In the genomic region with DNA sequence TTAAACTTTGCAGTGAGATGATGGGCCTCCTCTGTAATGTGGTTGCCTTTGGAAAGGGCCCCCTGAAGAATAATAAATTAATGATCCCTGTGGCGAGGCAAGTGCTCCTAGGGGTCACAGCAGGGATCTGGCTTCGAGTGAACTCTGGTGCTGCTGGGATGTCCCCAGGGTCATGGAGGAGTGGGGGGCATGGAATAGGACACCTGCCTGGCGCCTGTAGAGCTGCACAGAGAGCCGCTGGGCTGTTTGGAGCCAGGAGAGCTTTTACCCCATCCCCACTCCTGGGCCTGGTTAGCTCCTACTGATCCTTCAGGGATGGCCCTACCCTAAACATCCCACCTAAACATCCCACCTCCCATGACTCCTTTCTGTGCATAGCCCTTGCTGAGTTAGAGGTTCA, we compare ENCODE assay signal across 23 cellular contexts. TPM values are rescaled to one million over a fixed set of nuclear protein-coding genes. Genes with fewer than 3 reads are reported as not detected.
A peak's percentile ranks its signal among the peaks of the same experiment; 100 is the strongest.
DNase-seq lines count a peak whose midpoint lies in the region; ATAC-seq and TF ChIP-seq lines count a peak whose summit lies in the region.
"Had no signal": no experiment of that assay in that cellular context is flagged by ENCODE, and none has a peak within 500 bp of the region (broad histone marks: within the 10 kb centered on the region; RNA-seq: fewer than 3 reads in every experiment).

No MANE protein-coding gene starts in this region.

- no CpG with 5 or more reads among the region's 4 CpGs for WGBS in IMR-90 (ENCODE audit: extremely low coverage in 2 of 2, insufficient read length in 1 of 2), 2 experiments

- TF ChIP-seq CTCF in IMR-90 (conservative IDR thresholded peaks at IDR 0.05; ENCODE audit: low read depth, low read length) (no peak), foreskin keratinocyte (conservative IDR thresholded peaks at IDR 0.05) (no peak)

- H3K4ac ChIP-seq in IMR-90 (ENCODE audit: low read depth, low read length), result no peak overlapping the region

- no TSS peak for BruUV-seq in IMR-90 (replicated peaks; lab: Mats Ljungman, UMichigan)

- no peak overlapping the region for H3K4me3 ChIP-seq in IMR-90 (ENCODE audit: insufficient read depth, low read depth, low read length)
- H3K4me3 ChIP-seq: BLaER1, GM12878 had no signal

- H3K9me1 ChIP-seq in IMR-90 (ENCODE audit: insufficient read depth, low read length), result peaks cover 21% of the 10 kb centered on the region

- dilution Hi-C loops in IMR-90 (cut with HindIII; ENCODE audit: low sequenced_read_pairs, unreplicated experiment), result no loop called here

- H3K4me1 Mint-ChIP-seq in stimulated activated naive CD8-positive, alpha-beta T cell treated with anti-CD3 and anti-CD28 coated beads, Interleukin-15, amount 100 ng/mL, for 72 hours, result peaks cover 11% of the 10 kb centered on the region

- H3K56ac ChIP-seq in IMR-90 (ENCODE audit: extremely low read depth, insufficient read depth, low read length), result no peak overlapping the region

- H3K4me3 Mint-ChIP-seq in stimulated activated naive CD8-positive, alpha-beta T cell treated with anti-CD3 and anti-CD28 coated beads, Interleukin-15, amount 100 ng/mL, for 72 hours, result no peak overlapping the region
- H3K4me3 Mint-ChIP-seq: CD14-positive monocyte; CD4-positive, alpha-beta memory T cell; CD4-positive, CD25-positive, alpha-beta regulatory T cell; CD8-positive, alpha-beta memory T cell had no signal

- H2BK5ac ChIP-seq in IMR-90 (ENCODE audit: low read depth, low read length, poor library complexity, severe bottlenecking), result no peak overlapping the region

- H2AK9ac ChIP-seq in IMR-90 (replicated peaks; ENCODE audit: low read depth, low read length, poor library complexity), result no peak overlapping the region

- intact Hi-C loops in IMR-90 (cut with micrococcal nuclease), result no loop called here

- no peaks in the 10 kb centered on the region for H3K36me3 ChIP-seq in IMR-90 (ENCODE audit: control insufficient read depth, insufficient read depth, low read length)
- H3K36me3 ChIP-seq: BE2C, BLaER1 had no signal

- 0 out of 2 replicates have a peak overlapping the region, but pooled peaks have one; percentile 20 for H2AK5ac ChIP-seq in IMR-90 (ENCODE audit: low read depth, low read length)

- no peak for DNase-seq in stimulated activated naive CD8-positive, alpha-beta T cell treated with anti-CD3 and anti-CD28 coated beads, Interleukin-15, amount 100 ng/mL, for 72 hours
- DNase-seq in stimulated activated naive CD8-positive, alpha-beta T cell treated with anti-CD3 and anti-CD28 coated beads, Interleukin-15, Interleukin-2, amounts not matched to agents 100 U/mL and 50 U/mL, for 24 hours, result no peak
- no peak for DNase-seq in IMR-90
- no peak for DNase-seq in foreskin keratinocyte
- no peak for DNase-seq in NCI-H2081 treated with DMSO at 0.1 percent for 48 hours (lab: John Stamatoyannopoulos, UW)
- DNase-seq: 8988T; ACHN; BE2C; C1 segment of cervical spinal cord; CD4-positive, alpha-beta memory T cell; CD4-positive, CD25-positive, alpha-beta regulatory T cell; CD8-positive, alpha-beta memory T cell; COR-L47; DMS 273 treated with DMSO at 0.1 percent for 48 hours; DMS153; DMS53; DMS79; DND-41; EL; GDM1 had no signal

- POLR2A ChIA-PET in IMR-90 (lab: Charles Lee; ENCODE audit: unreplicated experiment), result no interaction called here

- no peak overlapping the region for H3K4me2 ChIP-seq in IMR-90 (ENCODE audit: low read depth, low read length)
- H3K4me2 ChIP-seq: BLaER1 had no signal

- no peak for TF ChIP-seq POLR2A in IMR-90 (IDR thresholded peaks at IDR 0.05; ENCODE audit: low read depth, low read length)

- TF ChIP-seq RAD21 in IMR-90 (IDR thresholded peaks at IDR 0.05; ENCODE audit: low read length), result no peak

- no peak overlapping the region for H4K91ac ChIP-seq in IMR-90 (ENCODE audit: insufficient read depth, low read depth, low read length)

- H3K27me3 Mint-ChIP-seq in stimulated activated naive CD8-positive, alpha-beta T cell treated with anti-CD3 and anti-CD28 coated beads, Interleukin-15, amount 100 ng/mL, for 72 hours, result peaks cover 65% of the 10 kb centered on the region

- no peak overlapping the region for H2AFZ ChIP-seq in IMR-90 (replicated peaks; ENCODE audit: low read length, poor library complexity)

- H2BK120ac ChIP-seq in IMR-90 (ENCODE audit: low read depth, low read length), result no peak overlapping the region

- H3K14ac ChIP-seq in IMR-90 (replicated peaks; ENCODE audit: low read depth, low read length), result no peak overlapping the region

- H3K9ac ChIP-seq in IMR-90 (ENCODE audit: low read depth, low read length), result no peak overlapping the region
- H3K9ac ChIP-seq: BLaER1 had no signal

- ATAC-seq in stimulated activated naive CD8-positive, alpha-beta T cell treated with anti-CD3 and anti-CD28 coated beads, Interleukin-15, amount 100 ng/mL, for 72 hours, result peak; percentile 22
- no peak for ATAC-seq in stimulated activated naive CD8-positive, alpha-beta T cell treated with anti-CD3 and anti-CD28 coated beads, Interleukin-15, Interleukin-2, amounts not matched to agents 100 U/mL and 50 U/mL, for 24 hours
- ATAC-seq in IMR-90 (ENCODE audit: low read depth) (no peak), foreskin keratinocyte (no peak)
- ATAC-seq: GM12878 had no signal

- no peak overlapping the region for H2BK15ac ChIP-seq in IMR-90 (ENCODE audit: low read depth, low read length)

- no peak overlapping the region for H3K27ac Mint-ChIP-seq in stimulated activated naive CD8-positive, alpha-beta T cell treated with anti-CD3 and anti-CD28 coated beads, Interleukin-15, amount 100 ng/mL, for 72 hours
- H3K27ac Mint-ChIP-seq: CD14-positive monocyte; CD4-positive, alpha-beta memory T cell; CD8-positive, alpha-beta memory T cell had no signal

- no peaks in the 10 kb centered on the region for H4K20me1 ChIP-seq in IMR-90 (ENCODE audit: insufficient read depth, low read length)
- H4K20me1 ChIP-seq: BLaER1 had no signal

- in situ Hi-C loops in IMR-90 (cut with MboI; ENCODE audit: low sequenced_read_pairs), result no loop called here

- peaks cover 8% of the 10 kb centered on the region for H3K4me1 ChIP-seq in IMR-90 (ENCODE audit: control insufficient read depth, insufficient read depth, low read length)
- peaks cover 14% of the 10 kb centered on the region for H3K4me1 ChIP-seq in foreskin keratinocyte
- H3K4me1 ChIP-seq: BE2C had no signal

- H3K9me3 ChIP-seq in IMR-90 (ENCODE audit: control insufficient read depth, insufficient read depth, low read length), result no peaks in the 10 kb centered on the region
- H3K9me3 ChIP-seq: BE2C, BLaER1 had no signal

- H3K27ac ChIP-seq in IMR-90 (ENCODE audit: insufficient read depth, low read length) (no peak overlapping the region), foreskin keratinocyte (no peak overlapping the region)
- H3K27ac ChIP-seq: BLaER1 had no signal

- no peaks in the 10 kb centered on the region for H3K79me1 ChIP-seq in IMR-90 (ENCODE audit: low read depth in 1 of 2, low read length in 2 of 2)

- H3K27me3 ChIP-seq in IMR-90 (ENCODE audit: control insufficient read depth, insufficient read depth, low read length), result peaks cover 2% of the 10 kb centered on the region; the same call in 1 of the 2 replicates
- no peaks in the 10 kb centered on the region for H3K27me3 ChIP-seq in foreskin keratinocyte
- H3K27me3 ChIP-seq: BLaER1 had no signal

- no peak overlapping the region for H3K23ac ChIP-seq in IMR-90 (ENCODE audit: low read depth, low read length)

- H3K18ac ChIP-seq in IMR-90 (ENCODE audit: low read depth, low read length), result no peak overlapping the region

- no peak overlapping the region for H4K5ac ChIP-seq in IMR-90 (ENCODE audit: low read depth, low read length)

- H2BK20ac ChIP-seq in IMR-90 (ENCODE audit: low read depth, low read length), result no peak overlapping the region

- CTCF ChIA-PET in IMR-90 (lab: Yijun Ruan, JAX), result no interaction called here

- no peaks in the 10 kb centered on the region for H3K9me3 Mint-ChIP-seq in stimulated activated naive CD8-positive, alpha-beta T cell treated with anti-CD3 and anti-CD28 coated beads, Interleukin-15, amount 100 ng/mL, for 72 hours
- H3K9me3 Mint-ChIP-seq: CD14-positive monocyte; CD4-positive, alpha-beta memory T cell; CD8-positive, alpha-beta memory T cell had no signal

- no peak overlapping the region for H4K8ac ChIP-seq in IMR-90 (ENCODE audit: low read depth in 2 of 2, low read length in 2 of 2)

TF ChIP-seq in IMR-90, 13 proteins besides CTCF, POLR2A, EP300 and RAD21 (continues in another document):
- no peak for TF ChIP-seq MXI1 (IDR thresholded peaks at IDR 0.05; ENCODE audit: borderline replicate concordance, low read depth, low read length)
- no peak for TF ChIP-seq MAZ (IDR thresholded peaks at IDR 0.05; ENCODE audit: borderline replicate concordance, low read depth, low read length)
- no peak for TF ChIP-seq FOS (IDR thresholded peaks at IDR 0.05; ENCODE audit: low read depth, low read length)
- TF ChIP-seq, protein P1, sequence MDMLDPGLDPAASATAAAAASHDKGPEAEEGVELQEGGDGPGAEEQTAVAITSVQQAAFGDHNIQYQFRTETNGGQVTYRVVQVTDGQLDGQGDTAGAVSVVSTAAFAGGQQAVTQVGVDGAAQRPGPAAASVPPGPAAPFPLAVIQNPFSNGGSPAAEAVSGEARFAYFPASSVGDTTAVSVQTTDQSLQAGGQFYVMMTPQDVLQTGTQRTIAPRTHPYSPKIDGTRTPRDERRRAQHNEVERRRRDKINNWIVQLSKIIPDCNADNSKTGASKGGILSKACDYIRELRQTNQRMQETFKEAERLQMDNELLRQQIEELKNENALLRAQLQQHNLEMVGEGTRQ (IDR thresholded peaks at IDR 0.05; ENCODE audit: low read depth, low read length), result no peak
- TF ChIP-seq CEBPB (IDR thresholded peaks at IDR 0.05; ENCODE audit: low read depth, low read length), result no peak
- TF ChIP-seq MAFK (IDR thresholded peaks at IDR 0.05; ENCODE audit: low read depth, low read length), result no peak
- TF ChIP-seq, protein P2, sequence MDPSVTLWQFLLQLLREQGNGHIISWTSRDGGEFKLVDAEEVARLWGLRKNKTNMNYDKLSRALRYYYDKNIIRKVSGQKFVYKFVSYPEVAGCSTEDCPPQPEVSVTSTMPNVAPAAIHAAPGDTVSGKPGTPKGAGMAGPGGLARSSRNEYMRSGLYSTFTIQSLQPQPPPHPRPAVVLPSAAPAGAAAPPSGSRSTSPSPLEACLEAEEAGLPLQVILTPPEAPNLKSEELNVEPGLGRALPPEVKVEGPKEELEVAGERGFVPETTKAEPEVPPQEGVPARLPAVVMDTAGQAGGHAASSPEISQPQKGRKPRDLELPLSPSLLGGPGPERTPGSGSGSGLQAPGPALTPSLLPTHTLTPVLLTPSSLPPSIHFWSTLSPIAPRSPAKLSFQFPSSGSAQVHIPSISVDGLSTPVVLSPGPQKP (IDR thresholded peaks at IDR 0.05; ENCODE audit: borderline replicate concordance, low read depth, low read length), result no peak
- no peak for TF ChIP-seq RFX5 (IDR thresholded peaks at IDR 0.05; ENCODE audit: low read depth, low read length)
- TF ChIP-seq BHLHE40 (IDR thresholded peaks at IDR 0.05; ENCODE audit: low read depth, low read length), result no peak
- TF ChIP-seq RCOR1 (IDR thresholded peaks at IDR 0.05; ENCODE audit: insufficient replicate concordance, low read length), result no peak

RNA-seq across cellular contexts. Expression of a gene that starts 56.1 kb away (rescaled TPM):
- total RNA-seq in IMR-90 (2012; rRNA removed), result 0.36 and 0.83 TPM in 2 replicates
- 1.4 and 1.9 TPM in 2 replicates for polyA plus RNA-seq in IMR-90 (2012; rRNA removed)
- polyA plus RNA-seq in IMR-90 (2012; cell fraction: cytosol; rRNA removed), result 1.3 and 3.3 TPM in 2 replicates
- 2.3 and 3.6 TPM in 2 replicates for polyA plus RNA-seq in IMR-90 (2012; cell fraction: nucleus; rRNA removed; ENCODE audit: low replicate concordance)
- 4.3 and 4.5 TPM in 2 replicates for total RNA-seq in foreskin keratinocyte
- polyA plus RNA-seq in foreskin keratinocyte, result 2.0 and 2.1 TPM in 2 replicates
